In the genomic region with DNA sequence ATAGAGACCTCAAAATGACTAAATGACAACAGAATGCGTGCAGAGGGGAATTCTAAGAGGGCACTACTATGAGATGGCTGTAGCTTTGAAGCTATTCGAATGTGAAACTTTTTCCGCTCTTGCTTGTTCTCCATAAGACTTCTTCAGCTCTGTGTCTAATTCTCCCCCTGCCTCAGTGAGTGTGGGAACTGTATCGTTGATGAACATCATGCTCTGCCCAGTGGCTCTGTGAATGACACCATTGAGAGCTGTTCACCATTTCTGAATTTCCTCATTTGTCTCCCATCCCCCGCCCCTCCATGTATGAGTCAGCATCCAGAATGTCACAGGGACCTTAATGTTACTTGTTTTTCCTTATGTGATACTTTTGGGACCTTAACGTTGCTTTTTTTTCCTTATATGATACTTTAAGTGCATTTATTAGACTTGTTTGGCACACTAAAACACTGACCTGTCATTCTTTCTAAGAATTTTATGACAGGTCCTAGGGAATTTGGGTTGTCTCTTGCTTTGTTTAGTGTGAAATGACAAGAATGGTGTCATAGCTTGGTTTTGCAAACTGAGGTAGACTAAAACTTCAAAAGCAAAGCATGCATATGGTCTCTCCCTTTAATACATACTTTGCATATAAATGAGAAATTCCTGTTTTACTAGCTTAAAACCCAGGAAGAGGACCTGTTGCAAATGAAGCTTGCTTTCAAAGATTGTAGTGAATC, we compare ENCODE assay signal across 8 cellular contexts.
A peak's percentile ranks its signal among the peaks of the same experiment; 100 is the strongest.
DNase-seq lines count a peak whose midpoint lies in the region; ATAC-seq and TF ChIP-seq lines count a peak whose summit lies in the region.

No MANE protein-coding gene starts in this region.

- H3K4me1 ChIP-seq in HEK293 (ENCODE audit: control insufficient read depth, insufficient read depth, low read length) (peaks cover 15% of the 10 kb centered on the region), right lobe of liver (peaks cover 0 to 82% (median 40%) of the 10 kb centered on the region in 4 donors)

- 39% methylated on average over 6 of the region's 6 CpGs for WGBS in right lobe of liver (ENCODE audit: insufficient coverage, low coverage, low lambda C conversion rate, missing lambda C conversion rate)

- H3K4me3 ChIP-seq in HEK293 (ENCODE audit: low read depth, low read length) (no peak overlapping the region), cardiac fibroblast (replicated peaks in 1 of 2; ENCODE audit: low read depth in 2 of 2, low read length in 2 of 2) (no peak overlapping the region), right lobe of liver (no peak overlapping the region)

- TF ChIP-seq CTCF in HEK293 (tag by site-specific recombination; IDR thresholded peaks at IDR 0.05) (no peak), cardiac fibroblast (IDR thresholded peaks at IDR 0.05; ENCODE audit: low read depth, low read length) (no peak), right lobe of liver (IDR thresholded peaks at IDR 0.05) (no peak)

- ATAC-seq in GM18505 (IDR thresholded peaks at IDR 0.05; ENCODE audit: unreplicated experiment) (peak; percentile 52), right lobe of liver (peak; percentile 19 to 34 (median 26))

- POLR2A ChIA-PET in HEK293 (lab: Yijun Ruan, JAX), result interaction anchor here (1.5 to 3.0 kb wide), 2 partner anchors 97 to 100 kb away, joined by 6 to 10 read pairs; partner anchors contain the start of gene FNDC3B

- H3K9me3 ChIP-seq in HEK293 (ENCODE audit: control insufficient read depth, insufficient read depth, low read depth, low read length) (no peaks in the 10 kb centered on the region), right lobe of liver (no peaks in the 10 kb centered on the region)

- H3K27me3 ChIP-seq in right lobe of liver, result no peaks in the 10 kb centered on the region

- peak; percentile 3 for DNase-seq in OCI-M2 (lab: John Stamatoyannopoulos, UW; ENCODE audit: unreplicated experiment)
- DNase-seq in cardiac fibroblast (ENCODE audit: low read depth in 2 of 2), result peak; percentile 44 to 77
- peak in 1 of 3 donors; percentile 53 for DNase-seq in right lobe of liver
- DNase-seq in superior temporal gyrus (ENCODE audit: extremely low spot score), result peak; percentile 85
- DNase-seq in NCI-H1930 (lab: John Stamatoyannopoulos, UW), result no peak
- no peak for DNase-seq in cerebellar cortex (ENCODE audit: low spot score)

- CTCF ChIA-PET in HEK293 (lab: Yijun Ruan, JAX), result interaction anchor here (0.6 to 1.1 kb wide), 2 partner anchors 219 to 323 kb away, joined by 3 read pairs; no protein-coding TSS in a partner anchor

- H3K36me3 ChIP-seq in HEK293 (ENCODE audit: control insufficient read depth in 2 of 2, insufficient read depth in 1 of 2, low read length in 2 of 2), result no peaks in the 10 kb centered on the region
- H3K36me3 ChIP-seq in right lobe of liver, result no peaks in the 10 kb centered on the region

- H3K27ac ChIP-seq in HEK293 (ENCODE audit: extremely low read depth, low read depth, low read length), result no peak overlapping the region
- H3K27ac ChIP-seq in right lobe of liver, result peak overlapping the region; percentile 19 to 97 (median 89)

- intact Hi-C loops in right lobe of liver (cut with DNase I), result no loop called here

- TF ChIP-seq POLR2A in GM18505 (IDR thresholded peaks at IDR 0.05; ENCODE audit: borderline replicate concordance, extremely low read depth, insufficient read depth, insufficient read length), result no peak
- TF ChIP-seq POLR2A in right lobe of liver (IDR thresholded peaks at IDR 0.05), result peak; percentile 17

TF ChIP-seq in HEK293, 187 proteins besides CTCF, POLR2A, EP300 and RAD21 (continues in another document):
- TF ChIP-seq EGR2 (tag by site-specific recombination; IDR thresholded peaks at IDR 0.05; ENCODE audit: low read depth) (no peak), ZNF514 (tag by site-specific recombination; IDR thresholded peaks at IDR 0.05) (no peak), ZEB2 (tag by site-specific recombination; IDR thresholded peaks at IDR 0.05) (peak; percentile 67), INSM2 (tag by site-specific recombination; IDR thresholded peaks at IDR 0.05) (0 out of 2 replicates have a peak, but pooled peaks have one; percentile 61), GLI2 (tag by site-specific recombination; IDR thresholded peaks at IDR 0.05; ENCODE audit: borderline replicate concordance, low read depth) (no peak), ZNF362 (tag by site-specific recombination; IDR thresholded peaks at IDR 0.05) (no peak), REST (tag by site-specific recombination; IDR thresholded peaks at IDR 0.05) (0 out of 2 replicates have a peak, but pooled peaks have one; percentile 13), OVOL3 (tag by site-specific recombination; IDR thresholded peaks at IDR 0.05) (no peak), ZNF24 (tag by site-specific recombination; IDR thresholded peaks at IDR 0.05) (no peak; the same call in 1 of the 2 replicates), ZSCAN30 (tag by site-specific recombination; IDR thresholded peaks at IDR 0.05) (no peak), SP7 (tag by site-specific recombination; IDR thresholded peaks at IDR 0.05) (0 out of 2 replicates have a peak, but pooled peaks have one; percentile 21), KLF16 (tag by site-specific recombination; IDR thresholded peaks at IDR 0.05) (no peak), SCRT1 (tag by site-specific recombination; IDR thresholded peaks at IDR 0.05; ENCODE audit: borderline replicate concordance) (peak; percentile 33; the same call in 1 of the 2 replicates), ZBTB17 (tag by site-specific recombination; IDR thresholded peaks at IDR 0.05) (peak; percentile 26; the same call in 1 of the 2 replicates), IKZF3 (tag by site-specific recombination; IDR thresholded peaks at IDR 0.05) (peak; percentile 43; the same call in 1 of the 2 replicates), ZFP37 (tag by site-specific recombination; IDR thresholded peaks at IDR 0.05) (peak; percentile 43; the same call in 1 of the 2 replicates)
- TF ChIP-seq, protein P1, sequence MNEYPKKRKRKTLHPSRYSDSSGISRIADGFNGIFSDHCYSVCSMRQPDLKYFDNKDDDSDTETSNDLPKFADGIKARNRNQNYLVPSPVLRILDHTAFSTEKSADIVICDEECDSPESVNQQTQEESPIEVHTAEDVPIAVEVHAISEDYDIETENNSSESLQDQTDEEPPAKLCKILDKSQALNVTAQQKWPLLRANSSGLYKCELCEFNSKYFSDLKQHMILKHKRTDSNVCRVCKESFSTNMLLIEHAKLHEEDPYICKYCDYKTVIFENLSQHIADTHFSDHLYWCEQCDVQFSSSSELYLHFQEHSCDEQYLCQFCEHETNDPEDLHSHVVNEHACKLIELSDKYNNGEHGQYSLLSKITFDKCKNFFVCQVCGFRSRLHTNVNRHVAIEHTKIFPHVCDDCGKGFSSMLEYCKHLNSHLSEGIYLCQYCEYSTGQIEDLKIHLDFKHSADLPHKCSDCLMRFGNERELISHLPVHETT (tag by site-specific recombination; IDR thresholded peaks at IDR 0.05), result no peak

Comparison
In these comparisons a context has a peak if more than half of its experiments do, and no peak if none do; other contexts are left out.
1. DNase-seq: peak in OCI-M2 (single experiment), cardiac fibroblast (2 of 2) and superior temporal gyrus (single experiment); none in NCI-H1930 (0 of 2) and cerebellar cortex (single experiment).